In the genomic region with DNA sequence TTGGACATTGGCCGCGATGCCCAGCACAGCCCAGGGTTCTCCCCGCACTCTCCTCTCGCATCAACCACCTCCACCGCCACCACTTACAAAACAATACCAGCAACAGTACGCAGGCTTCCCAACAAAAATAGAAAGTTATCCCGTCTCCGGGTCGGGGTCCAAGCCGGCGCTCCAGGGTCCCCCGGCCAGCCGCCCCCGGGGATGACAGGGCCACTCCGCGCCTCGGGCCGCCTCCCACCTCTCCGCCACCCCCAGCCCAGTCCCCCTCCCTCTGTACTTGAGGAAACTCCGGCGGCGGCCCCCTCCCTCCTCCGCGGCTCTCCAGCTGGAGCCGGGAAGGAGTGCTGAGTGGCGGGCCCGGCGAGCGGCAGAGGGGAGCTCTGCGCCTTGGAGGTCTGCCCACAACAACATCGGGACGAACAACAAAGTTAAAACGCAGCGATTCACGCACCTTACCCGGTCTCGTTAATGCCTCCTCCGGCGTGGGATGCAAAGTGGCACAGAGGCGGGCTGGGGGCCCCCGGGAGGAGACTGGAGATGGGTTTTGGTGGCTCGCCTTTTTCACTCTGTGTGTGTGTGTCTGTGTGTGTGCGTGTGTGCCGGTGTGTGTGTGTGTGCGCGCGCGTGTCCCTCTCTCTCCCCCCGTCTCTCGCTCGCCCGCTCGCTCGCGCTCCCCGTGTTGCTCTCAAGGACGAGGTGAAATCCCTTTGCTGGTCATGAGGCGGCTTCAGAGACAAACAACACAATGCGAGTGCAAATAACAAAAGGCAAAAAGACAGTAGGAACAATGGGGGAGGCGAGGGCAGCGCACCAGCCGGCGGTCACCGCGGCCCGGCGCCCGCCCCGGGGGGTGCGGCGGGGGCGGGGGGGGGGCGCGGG, we compare ENCODE assay signal across 8 cellular contexts.
DNase-seq lines count a peak whose midpoint lies in the region; ATAC-seq and TF ChIP-seq lines count a peak whose summit lies in the region.

No MANE protein-coding gene starts in this region.

- peaks cover 27% of the 10 kb centered on the region for H3K4me1 Mint-ChIP-seq in CD14-positive monocyte

- H3K9me3 ChIP-seq in HAP-1 (no peaks in the 10 kb centered on the region), RWPE2 (ENCODE audit: severe bottlenecking) (no peaks in the 10 kb centered on the region), liver (ENCODE audit: control insufficient read depth in 4 of 4, low read length in 3 of 4) (no peaks in the 10 kb centered on the region)

- peak overlapping the region in 1 of 7 donors; percentile 58 for H3K27ac Mint-ChIP-seq in CD14-positive monocyte

- WGBS in liver: under 1% methylated on average over 74 of the region's 74 CpGs

- H3K4me3 Mint-ChIP-seq in CD14-positive monocyte: peak overlapping the region; percentile 88 to 98

- H3K4me3 ChIP-seq in HAP-1 (peak overlapping the region; percentile 75), RWPE2 (ENCODE audit: severe bottlenecking) (peak overlapping the region; percentile 23), liver (ENCODE audit: low read depth in 1 of 3, low read length in 3 of 3) (peak overlapping the region; percentile 67 to 95 (median 89))

- TF ChIP-seq CTCF in CD14-positive monocyte (IDR thresholded peaks at IDR 0.05): no peak
- no peak for TF ChIP-seq CTCF in RWPE2 (IDR thresholded peaks at IDR 0.05; ENCODE audit: poor library complexity, severe bottlenecking)
- no peak for TF ChIP-seq CTCF in liver (IDR thresholded peaks at IDR 0.05; ENCODE audit: low read depth, low read length, missing input control)

- DNase-seq in CD14-positive monocyte (ENCODE audit: low spot score) (no peak), HAP-1 (ENCODE audit: low spot score in 2 of 2) (peak; percentile 75 to 78), RWPE2 (ENCODE audit: low spot score) (no peak), dermis blood vessel endothelial cell (peak; percentile 47)
- DNase-seq in stimulated activated naive CD8-positive, alpha-beta T cell treated with anti-CD3 and anti-CD28 coated beads, Interleukin-15, Interleukin-2, amounts not matched to agents 100 U/mL and 50 U/mL, for 24 hours: peak; percentile 13

- 0 out of 3 replicates have a peak, but pooled peaks have one; percentile 42 for ATAC-seq in RWPE2 (ENCODE audit: low read depth)
- ATAC-seq in stimulated activated naive CD8-positive, alpha-beta T cell treated with anti-CD3 and anti-CD28 coated beads, Interleukin-15, Interleukin-2, amounts not matched to agents 100 U/mL and 50 U/mL, for 24 hours: peak; percentile 40
- no peak for ATAC-seq in HG02884 (IDR thresholded peaks at IDR 0.05; ENCODE audit: unreplicated experiment)
- no peak for ATAC-seq in HG03095 (IDR thresholded peaks at IDR 0.05; ENCODE audit: unreplicated experiment)

- intact Hi-C loops in CD14-positive monocyte (cut with micrococcal nuclease): loop anchor here in 1 of 2 donors (10.0 kb wide), 1 partner anchor 163 kb away; no protein-coding TSS in a partner anchor

- no peaks in the 10 kb centered on the region for H3K36me3 ChIP-seq in HAP-1 (replicated peaks)
- no peaks in the 10 kb centered on the region for H3K36me3 ChIP-seq in RWPE2 (ENCODE audit: low read depth)
- H3K36me3 ChIP-seq in liver (ENCODE audit: control insufficient read depth in 4 of 4, insufficient read depth in 3 of 4, low read depth in 1 of 4, low read length in 3 of 4): no peaks in the 10 kb centered on the region

- H3K36me3 Mint-ChIP-seq in CD14-positive monocyte: peaks cover 3 to 11% of the 10 kb centered on the region in 2 donors

- H3K27me3 Mint-ChIP-seq in CD14-positive monocyte (ENCODE audit: low read depth in 3 of 3): peaks cover 44 to 75% (median 60%) of the 10 kb centered on the region in 3 donors

- in situ Hi-C loops in HAP-1 (cut with MboI; ENCODE audit: low sequenced_read_pairs): no loop called here

- H3K4me1 ChIP-seq in HAP-1 (peaks cover 26% of the 10 kb centered on the region), RWPE2 (ENCODE audit: insufficient read depth, poor library complexity, severe bottlenecking) (no peaks in the 10 kb centered on the region), liver (ENCODE audit: control insufficient read depth in 4 of 4, insufficient read depth in 4 of 4, low read length in 3 of 4) (peaks cover 5 to 38% (median 21%) of the 10 kb centered on the region in 4 donors)

- H3K9me3 Mint-ChIP-seq in CD14-positive monocyte: peaks cover 0 to 19% (median 12%) of the 10 kb centered on the region in 7 donors

- TF ChIP-seq RAD21 in liver (IDR thresholded peaks at IDR 0.05): peak in 1 of 2 donors; percentile 9

- no peaks in the 10 kb centered on the region for H3K27me3 ChIP-seq in HAP-1 (ENCODE audit: low read depth)
- H3K27me3 ChIP-seq in RWPE2 (ENCODE audit: insufficient read depth, poor library complexity, severe bottlenecking): peaks cover 47% of the 10 kb centered on the region
- H3K27me3 ChIP-seq in liver (ENCODE audit: control insufficient read depth in 4 of 4, insufficient read depth in 4 of 4, low read length in 3 of 4): no peaks in the 10 kb centered on the region

- peak overlapping the region; percentile 30 to 81 for H3K9ac ChIP-seq in liver (ENCODE audit: low read depth in 1 of 2, low read length in 2 of 2)

- H3K27ac ChIP-seq in RWPE2 (ENCODE audit: poor library complexity, severe bottlenecking): no peak overlapping the region
- H3K27ac ChIP-seq in liver (ENCODE audit: low read depth in 1 of 2, low read length in 2 of 2): peak overlapping the region; percentile 95

TF ChIP-seq in liver, 16 proteins besides CTCF, POLR2A, EP300 and RAD21:
- TF ChIP-seq HNF4A (conservative IDR thresholded peaks at IDR 0.05) (no peak), FOXA1 (IDR thresholded peaks at IDR 0.05) (no peak), FOXA2 (IDR thresholded peaks at IDR 0.05) (no peak), NR2F2 (IDR thresholded peaks at IDR 0.05) (no peak), YY1 (IDR thresholded peaks at IDR 0.05) (no peak), SP1 (IDR thresholded peaks at IDR 0.05) (no peak), JUND (IDR thresholded peaks at IDR 0.05) (no peak), ATF3 (IDR thresholded peaks at IDR 0.05) (no peak), TAF1 (conservative IDR thresholded peaks at IDR 0.05) (no peak)
- TF ChIP-seq, protein P1, sequence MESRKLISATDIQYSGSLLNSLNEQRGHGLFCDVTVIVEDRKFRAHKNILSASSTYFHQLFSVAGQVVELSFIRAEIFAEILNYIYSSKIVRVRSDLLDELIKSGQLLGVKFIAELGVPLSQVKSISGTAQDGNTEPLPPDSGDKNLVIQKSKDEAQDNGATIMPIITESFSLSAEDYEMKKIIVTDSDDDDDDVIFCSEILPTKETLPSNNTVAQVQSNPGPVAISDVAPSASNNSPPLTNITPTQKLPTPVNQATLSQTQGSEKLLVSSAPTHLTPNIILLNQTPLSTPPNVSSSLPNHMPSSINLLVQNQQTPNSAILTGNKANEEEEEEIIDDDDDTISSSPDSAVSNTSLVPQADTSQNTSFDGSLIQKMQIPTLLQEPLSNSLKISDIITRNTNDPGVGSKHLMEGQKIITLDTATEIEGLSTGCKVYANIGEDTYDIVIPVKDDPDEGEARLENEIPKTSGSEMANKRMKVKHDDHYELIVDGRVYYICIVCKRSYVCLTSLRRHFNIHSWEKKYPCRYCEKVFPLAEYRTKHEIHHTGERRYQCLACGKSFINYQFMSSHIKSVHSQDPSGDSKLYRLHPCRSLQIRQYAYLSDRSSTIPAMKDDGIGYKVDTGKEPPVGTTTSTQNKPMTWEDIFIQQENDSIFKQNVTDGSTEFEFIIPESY (IDR thresholded peaks at IDR 0.05): no peak

Comparison
In these comparisons a context has a peak if more than half of its experiments do, and no peak if none do; other contexts are left out.
1. DNase-seq: peak in HAP-1 (2 of 2), dermis blood vessel endothelial cell (single experiment) and stimulated activated naive CD8-positive, alpha-beta T cell treated with anti-CD3 and anti-CD28 coated beads, Interleukin-15, Interleukin-2, amounts not matched to agents 100 U/mL and 50 U/mL, for 24 hours (single experiment); none in CD14-positive monocyte (single experiment) and RWPE2 (single experiment).
2. H3K4me3 ChIP-seq: peak in every context shown above with its lines; median percentile 89 in liver; 75 in HAP-1; 23 in RWPE2.
3. ATAC-seq: peak in RWPE2 (single experiment) and stimulated activated naive CD8-positive, alpha-beta T cell treated with anti-CD3 and anti-CD28 coated beads, Interleukin-15, Interleukin-2, amounts not matched to agents 100 U/mL and 50 U/mL, for 24 hours (single experiment); none in HG02884 (single experiment) and HG03095 (single experiment).